24 cellular contexts compared by ENCODE assay signal in genomic region chr4:165656399-165656798, GRCh38.
"Had no signal": no experiment of that assay in that cellular context is flagged by ENCODE, and none has a peak within 500 bp of the region (broad histone marks: within the 10 kb centered on the region; RNA-seq: fewer than 3 reads in every experiment).

No MANE protein-coding gene starts in this region.

- H3K36me3 ChIP-seq: esophagus muscularis mucosa, gastrocnemius medialis, ovary, right atrium auricular region, sigmoid colon, stomach, thoracic aorta, transverse colon had no signal

- H3K4me1 ChIP-seq: esophagus muscularis mucosa, gastrocnemius medialis, right atrium auricular region, sigmoid colon, stomach, transverse colon had no signal

- H3K27me3 ChIP-seq: esophagus muscularis mucosa, gastrocnemius medialis, ovary, right atrium auricular region, sigmoid colon, stomach, transverse colon had no signal

- FAIRE-seq: endometrium had no signal

- H3K4me1 Mint-ChIP-seq: naive B cell, nephron progenitor cell had no signal

- ATAC-seq: gastrocnemius medialis, left colon, left ventricle myocardium superior had no signal

- H3K36me3 Mint-ChIP-seq: naive B cell had no signal

- H3K4me3 ChIP-seq: coronary artery, esophagus muscularis mucosa, gastrocnemius medialis, lung, ovary, right atrium auricular region, sigmoid colon, skin epidermis, stomach, thoracic aorta, transverse colon had no signal

- H3K27ac ChIP-seq: coronary artery, epithelial cell of prostate, esophagus muscularis mucosa, gastrocnemius medialis, ovary, right atrium auricular region, sigmoid colon, skin epidermis, stomach, thoracic aorta, transverse colon had no signal

- H3K4me3 Mint-ChIP-seq: naive B cell, nephron progenitor cell had no signal

- H3K9me3 Mint-ChIP-seq: nephron progenitor cell had no signal

- H3K9me3 ChIP-seq: gastrocnemius medialis, ovary, thoracic aorta, transverse colon had no signal

- H3K27ac Mint-ChIP-seq: naive B cell, nephron progenitor cell had no signal

- DNase-seq: effector CD8-positive, alpha-beta T cell; gastrocnemius medialis; glutamatergic neuron; left colon; left ventricle myocardium superior; mesendoderm; naive B cell; nephron progenitor cell; nucleus accumbens; ovary; sigmoid colon; stimulated activated CD4-positive, alpha-beta T cell treated with anti-CD3 and anti-CD28 coated beads, Interleukin-12 subunit alpha, Interleukin-12 subunit beta, amount 100 ng/mL, for 4 hours; stimulated activated naive CD4-positive, alpha-beta T cell; stomach; substantia nigra; transverse colon had no signal

- H3K27me3 Mint-ChIP-seq: naive B cell had no signal
